In the genomic region with DNA sequence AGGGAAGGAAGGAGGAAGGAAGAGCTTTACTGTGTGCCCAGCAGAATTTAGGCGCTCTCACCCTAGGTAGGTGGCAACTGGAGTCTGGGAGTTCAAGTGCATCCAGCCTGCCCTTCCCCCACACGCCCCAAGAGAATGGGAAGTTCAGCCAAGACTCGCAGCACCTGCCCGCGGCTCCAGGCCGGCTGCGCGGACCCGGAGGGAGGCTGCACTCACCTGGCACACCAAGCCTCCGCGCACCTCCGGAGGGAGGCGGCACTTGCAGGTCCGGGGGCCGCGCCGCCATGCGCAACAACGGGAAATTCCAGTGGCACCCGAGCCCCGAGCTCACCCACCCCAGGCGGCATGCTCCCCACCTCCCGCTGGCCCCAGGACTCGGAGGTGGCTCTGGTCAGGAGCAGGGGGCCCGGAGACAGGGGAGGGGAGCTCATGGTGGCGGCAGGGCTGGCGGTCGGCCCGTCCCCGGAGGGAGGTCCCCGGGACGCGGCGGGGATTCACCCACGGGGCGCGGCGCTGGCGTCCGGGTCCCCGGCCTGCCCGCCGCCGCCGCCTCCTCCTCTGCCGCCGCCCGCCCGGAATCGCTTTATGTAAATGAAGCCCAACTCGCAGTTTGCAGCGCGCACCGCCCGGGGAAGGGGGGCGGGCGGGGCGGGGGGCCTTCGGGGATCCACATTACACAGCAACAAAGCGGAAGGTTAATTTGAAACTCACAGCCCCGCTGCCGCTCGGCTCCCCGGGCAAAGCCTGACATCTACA, we compare ENCODE assay signal across 1 cellular context.
TF ChIP-seq lines count a peak whose summit lies in the region.

A gene with protein sequence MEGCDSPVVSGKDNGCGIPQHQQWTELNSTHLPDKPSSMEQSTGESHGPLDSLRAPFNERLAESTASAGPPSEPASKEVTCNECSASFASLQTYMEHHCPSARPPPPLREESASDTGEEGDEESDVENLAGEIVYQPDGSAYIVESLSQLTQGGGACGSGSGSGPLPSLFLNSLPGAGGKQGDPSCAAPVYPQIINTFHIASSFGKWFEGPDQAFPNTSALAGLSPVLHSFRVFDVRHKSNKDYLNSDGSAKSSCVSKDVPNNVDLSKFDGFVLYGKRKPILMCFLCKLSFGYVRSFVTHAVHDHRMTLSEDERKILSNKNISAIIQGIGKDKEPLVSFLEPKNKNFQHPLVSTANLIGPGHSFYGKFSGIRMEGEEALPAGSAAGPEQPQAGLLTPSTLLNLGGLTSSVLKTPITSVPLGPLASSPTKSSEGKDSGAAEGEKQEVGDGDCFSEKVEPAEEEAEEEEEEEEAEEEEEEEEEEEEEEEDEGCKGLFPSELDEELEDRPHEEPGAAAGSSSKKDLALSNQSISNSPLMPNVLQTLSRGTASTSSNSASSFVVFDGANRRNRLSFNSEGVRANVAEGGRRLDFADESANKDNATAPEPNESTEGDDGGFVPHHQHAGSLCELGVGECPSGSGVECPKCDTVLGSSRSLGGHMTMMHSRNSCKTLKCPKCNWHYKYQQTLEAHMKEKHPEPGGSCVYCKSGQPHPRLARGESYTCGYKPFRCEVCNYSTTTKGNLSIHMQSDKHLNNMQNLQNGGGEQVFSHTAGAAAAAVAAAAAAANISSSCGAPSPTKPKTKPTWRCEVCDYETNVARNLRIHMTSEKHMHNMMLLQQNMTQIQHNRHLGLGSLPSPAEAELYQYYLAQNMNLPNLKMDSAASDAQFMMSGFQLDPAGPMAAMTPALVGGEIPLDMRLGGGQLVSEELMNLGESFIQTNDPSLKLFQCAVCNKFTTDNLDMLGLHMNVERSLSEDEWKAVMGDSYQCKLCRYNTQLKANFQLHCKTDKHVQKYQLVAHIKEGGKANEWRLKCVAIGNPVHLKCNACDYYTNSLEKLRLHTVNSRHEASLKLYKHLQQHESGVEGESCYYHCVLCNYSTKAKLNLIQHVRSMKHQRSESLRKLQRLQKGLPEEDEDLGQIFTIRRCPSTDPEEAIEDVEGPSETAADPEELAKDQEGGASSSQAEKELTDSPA (N-terminal part only) (minus strand): TSS at position 593 of the 756 bp plus-strand sequence. CDS start 87,983 bp downstream, outside the sequence.

TF ChIP-seq in HepG2, 621 proteins besides CTCF, POLR2A, EP300 and RAD21 (continued from another document and continues in another):
- TF ChIP-seq, protein P1, sequence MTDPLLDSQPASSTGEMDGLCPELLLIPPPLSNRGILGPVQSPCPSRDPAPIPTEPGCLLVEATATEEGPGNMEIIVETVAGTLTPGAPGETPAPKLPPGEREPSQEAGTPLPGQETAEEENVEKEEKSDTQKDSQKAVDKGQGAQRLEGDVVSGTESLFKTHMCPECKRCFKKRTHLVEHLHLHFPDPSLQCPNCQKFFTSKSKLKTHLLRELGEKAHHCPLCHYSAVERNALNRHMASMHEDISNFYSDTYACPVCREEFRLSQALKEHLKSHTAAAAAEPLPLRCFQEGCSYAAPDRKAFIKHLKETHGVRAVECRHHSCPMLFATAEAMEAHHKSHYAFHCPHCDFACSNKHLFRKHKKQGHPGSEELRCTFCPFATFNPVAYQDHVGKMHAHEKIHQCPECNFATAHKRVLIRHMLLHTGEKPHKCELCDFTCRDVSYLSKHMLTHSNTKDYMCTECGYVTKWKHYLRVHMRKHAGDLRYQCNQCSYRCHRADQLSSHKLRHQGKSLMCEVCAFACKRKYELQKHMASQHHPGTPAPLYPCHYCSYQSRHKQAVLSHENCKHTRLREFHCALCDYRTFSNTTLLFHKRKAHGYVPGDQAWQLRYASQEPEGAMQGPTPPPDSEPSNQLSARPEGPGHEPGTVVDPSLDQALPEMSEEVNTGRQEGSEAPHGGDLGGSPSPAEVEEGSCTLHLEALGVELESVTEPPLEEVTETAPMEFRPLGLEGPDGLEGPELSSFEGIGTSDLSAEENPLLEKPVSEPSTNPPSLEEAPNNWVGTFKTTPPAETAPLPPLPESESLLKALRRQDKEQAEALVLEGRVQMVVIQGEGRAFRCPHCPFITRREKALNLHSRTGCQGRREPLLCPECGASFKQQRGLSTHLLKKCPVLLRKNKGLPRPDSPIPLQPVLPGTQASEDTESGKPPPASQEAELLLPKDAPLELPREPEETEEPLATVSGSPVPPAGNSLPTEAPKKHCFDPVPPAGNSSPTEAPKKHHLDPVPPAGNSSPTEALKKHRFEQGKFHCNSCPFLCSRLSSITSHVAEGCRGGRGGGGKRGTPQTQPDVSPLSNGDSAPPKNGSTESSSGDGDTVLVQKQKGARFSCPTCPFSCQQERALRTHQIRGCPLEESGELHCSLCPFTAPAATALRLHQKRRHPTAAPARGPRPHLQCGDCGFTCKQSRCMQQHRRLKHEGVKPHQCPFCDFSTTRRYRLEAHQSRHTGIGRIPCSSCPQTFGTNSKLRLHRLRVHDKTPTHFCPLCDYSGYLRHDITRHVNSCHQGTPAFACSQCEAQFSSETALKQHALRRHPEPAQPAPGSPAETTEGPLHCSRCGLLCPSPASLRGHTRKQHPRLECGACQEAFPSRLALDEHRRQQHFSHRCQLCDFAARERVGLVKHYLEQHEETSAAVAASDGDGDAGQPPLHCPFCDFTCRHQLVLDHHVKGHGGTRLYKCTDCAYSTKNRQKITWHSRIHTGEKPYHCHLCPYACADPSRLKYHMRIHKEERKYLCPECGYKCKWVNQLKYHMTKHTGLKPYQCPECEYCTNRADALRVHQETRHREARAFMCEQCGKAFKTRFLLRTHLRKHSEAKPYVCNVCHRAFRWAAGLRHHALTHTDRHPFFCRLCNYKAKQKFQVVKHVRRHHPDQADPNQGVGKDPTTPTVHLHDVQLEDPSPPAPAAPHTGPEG (CRISPR knock-in tag; IDR thresholded peaks at IDR 0.05), result no peak; the same call in 1 of the 2 replicates
- TF ChIP-seq, protein P2, sequence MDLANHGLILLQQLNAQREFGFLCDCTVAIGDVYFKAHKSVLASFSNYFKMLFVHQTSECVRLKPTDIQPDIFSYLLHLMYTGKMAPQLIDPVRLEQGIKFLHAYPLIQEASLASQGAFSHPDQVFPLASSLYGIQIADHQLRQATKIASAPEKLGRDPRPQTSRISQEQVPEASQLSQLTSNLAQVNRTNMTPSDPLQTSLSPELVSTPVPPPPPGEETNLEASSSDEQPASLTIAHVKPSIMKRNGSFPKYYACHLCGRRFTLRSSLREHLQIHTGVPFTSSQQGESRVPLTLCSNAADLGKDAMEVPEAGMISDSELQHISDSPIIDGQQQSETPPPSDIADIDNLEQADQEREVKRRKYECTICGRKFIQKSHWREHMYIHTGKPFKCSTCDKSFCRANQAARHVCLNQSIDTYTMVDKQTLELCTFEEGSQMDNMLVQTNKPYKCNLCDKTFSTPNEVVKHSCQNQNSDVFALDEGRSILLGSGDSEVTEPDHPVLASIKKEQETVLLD (CRISPR knock-in tag; IDR thresholded peaks at IDR 0.05; ENCODE audit: low read depth), result peak; percentile 5; the same call in 1 of the 2 replicates
- TF ChIP-seq FOSL2 (CRISPR knock-in tag; IDR thresholded peaks at IDR 0.05) (peak; percentile 17; the same call in 1 of the 2 replicates), ZNF772 (CRISPR knock-in tag; IDR thresholded peaks at IDR 0.05) (peak; percentile 31; the same call in 1 of the 2 replicates), TOE1 (CRISPR knock-in tag; IDR thresholded peaks at IDR 0.05) (no peak), HMGA1 (CRISPR knock-in tag; conservative IDR thresholded peaks at IDR 0.05) (no peak), HOXD1 (CRISPR knock-in tag; IDR thresholded peaks at IDR 0.05) (no peak), RELA (CRISPR knock-in tag; IDR thresholded peaks at IDR 0.05) (peak; percentile 17; the same call in 1 of the 2 replicates), ZNF446 (CRISPR knock-in tag; IDR thresholded peaks at IDR 0.05) (no peak), STAG1 (CRISPR knock-in tag; IDR thresholded peaks at IDR 0.05) (peak; percentile 35), KDM2A (CRISPR knock-in tag; IDR thresholded peaks at IDR 0.05; ENCODE audit: borderline replicate concordance, low read depth) (peak; percentile 62), CEBPB (IDR thresholded peaks at IDR 0.05; ENCODE audit: borderline replicate concordance, low read depth, low read length) (no peak), MAFG (CRISPR knock-in tag; IDR thresholded peaks at IDR 0.05) (no peak), SP140L (CRISPR knock-in tag; IDR thresholded peaks at IDR 0.05; ENCODE audit: borderline replicate concordance) (no peak), GATA4 (IDR thresholded peaks at IDR 0.05; ENCODE audit: borderline replicate concordance, low read depth) (no peak), ZNF598 (CRISPR knock-in tag; IDR thresholded peaks at IDR 0.05; ENCODE audit: borderline replicate concordance) (no peak), ZNF781 (CRISPR knock-in tag; IDR thresholded peaks at IDR 0.05; ENCODE audit: borderline replicate concordance, not compliant biosample characterization) (no peak), ZNF3 (CRISPR knock-in tag; IDR thresholded peaks at IDR 0.05) (no peak; the same call in 1 of the 2 replicates), ONECUT2 (CRISPR knock-in tag; IDR thresholded peaks at IDR 0.05) (0 out of 2 replicates have a peak, but pooled peaks have one; percentile 18), ZNF724P (CRISPR knock-in tag; IDR thresholded peaks at IDR 0.05; ENCODE audit: borderline replicate concordance) (no peak), MEF2D (CRISPR knock-in tag; IDR thresholded peaks at IDR 0.05) (no peak), ZFP1 (CRISPR knock-in tag; IDR thresholded peaks at IDR 0.05) (0 out of 2 replicates have a peak, but pooled peaks have one; percentile 25), TOPORS (CRISPR knock-in tag; IDR thresholded peaks at IDR 0.05) (no peak), ZNF33A (CRISPR knock-in tag; IDR thresholded peaks at IDR 0.05; ENCODE audit: borderline replicate concordance) (no peak), ZNF451 (CRISPR knock-in tag; IDR thresholded peaks at IDR 0.05) (peak; percentile 48; the same call in 1 of the 2 replicates), EZH2 (conservative IDR thresholded peaks at IDR 0.05; ENCODE audit: low read depth, low read length) (no peak), RFXANK (CRISPR knock-in tag; IDR thresholded peaks at IDR 0.05) (no peak)
- TF ChIP-seq, protein P3, sequence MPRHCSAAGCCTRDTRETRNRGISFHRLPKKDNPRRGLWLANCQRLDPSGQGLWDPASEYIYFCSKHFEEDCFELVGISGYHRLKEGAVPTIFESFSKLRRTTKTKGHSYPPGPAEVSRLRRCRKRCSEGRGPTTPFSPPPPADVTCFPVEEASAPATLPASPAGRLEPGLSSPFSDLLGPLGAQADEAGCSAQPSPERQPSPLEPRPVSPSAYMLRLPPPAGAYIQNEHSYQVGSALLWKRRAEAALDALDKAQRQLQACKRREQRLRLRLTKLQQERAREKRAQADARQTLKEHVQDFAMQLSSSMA (CRISPR knock-in tag; IDR thresholded peaks at IDR 0.05), result no peak
- TF ChIP-seq, protein P4, sequence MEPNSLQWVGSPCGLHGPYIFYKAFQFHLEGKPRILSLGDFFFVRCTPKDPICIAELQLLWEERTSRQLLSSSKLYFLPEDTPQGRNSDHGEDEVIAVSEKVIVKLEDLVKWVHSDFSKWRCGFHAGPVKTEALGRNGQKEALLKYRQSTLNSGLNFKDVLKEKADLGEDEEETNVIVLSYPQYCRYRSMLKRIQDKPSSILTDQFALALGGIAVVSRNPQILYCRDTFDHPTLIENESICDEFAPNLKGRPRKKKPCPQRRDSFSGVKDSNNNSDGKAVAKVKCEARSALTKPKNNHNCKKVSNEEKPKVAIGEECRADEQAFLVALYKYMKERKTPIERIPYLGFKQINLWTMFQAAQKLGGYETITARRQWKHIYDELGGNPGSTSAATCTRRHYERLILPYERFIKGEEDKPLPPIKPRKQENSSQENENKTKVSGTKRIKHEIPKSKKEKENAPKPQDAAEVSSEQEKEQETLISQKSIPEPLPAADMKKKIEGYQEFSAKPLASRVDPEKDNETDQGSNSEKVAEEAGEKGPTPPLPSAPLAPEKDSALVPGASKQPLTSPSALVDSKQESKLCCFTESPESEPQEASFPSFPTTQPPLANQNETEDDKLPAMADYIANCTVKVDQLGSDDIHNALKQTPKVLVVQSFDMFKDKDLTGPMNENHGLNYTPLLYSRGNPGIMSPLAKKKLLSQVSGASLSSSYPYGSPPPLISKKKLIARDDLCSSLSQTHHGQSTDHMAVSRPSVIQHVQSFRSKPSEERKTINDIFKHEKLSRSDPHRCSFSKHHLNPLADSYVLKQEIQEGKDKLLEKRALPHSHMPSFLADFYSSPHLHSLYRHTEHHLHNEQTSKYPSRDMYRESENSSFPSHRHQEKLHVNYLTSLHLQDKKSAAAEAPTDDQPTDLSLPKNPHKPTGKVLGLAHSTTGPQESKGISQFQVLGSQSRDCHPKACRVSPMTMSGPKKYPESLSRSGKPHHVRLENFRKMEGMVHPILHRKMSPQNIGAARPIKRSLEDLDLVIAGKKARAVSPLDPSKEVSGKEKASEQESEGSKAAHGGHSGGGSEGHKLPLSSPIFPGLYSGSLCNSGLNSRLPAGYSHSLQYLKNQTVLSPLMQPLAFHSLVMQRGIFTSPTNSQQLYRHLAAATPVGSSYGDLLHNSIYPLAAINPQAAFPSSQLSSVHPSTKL (CRISPR knock-in tag; IDR thresholded peaks at IDR 0.05), result peak; percentile 67
- TF ChIP-seq, protein P5, sequence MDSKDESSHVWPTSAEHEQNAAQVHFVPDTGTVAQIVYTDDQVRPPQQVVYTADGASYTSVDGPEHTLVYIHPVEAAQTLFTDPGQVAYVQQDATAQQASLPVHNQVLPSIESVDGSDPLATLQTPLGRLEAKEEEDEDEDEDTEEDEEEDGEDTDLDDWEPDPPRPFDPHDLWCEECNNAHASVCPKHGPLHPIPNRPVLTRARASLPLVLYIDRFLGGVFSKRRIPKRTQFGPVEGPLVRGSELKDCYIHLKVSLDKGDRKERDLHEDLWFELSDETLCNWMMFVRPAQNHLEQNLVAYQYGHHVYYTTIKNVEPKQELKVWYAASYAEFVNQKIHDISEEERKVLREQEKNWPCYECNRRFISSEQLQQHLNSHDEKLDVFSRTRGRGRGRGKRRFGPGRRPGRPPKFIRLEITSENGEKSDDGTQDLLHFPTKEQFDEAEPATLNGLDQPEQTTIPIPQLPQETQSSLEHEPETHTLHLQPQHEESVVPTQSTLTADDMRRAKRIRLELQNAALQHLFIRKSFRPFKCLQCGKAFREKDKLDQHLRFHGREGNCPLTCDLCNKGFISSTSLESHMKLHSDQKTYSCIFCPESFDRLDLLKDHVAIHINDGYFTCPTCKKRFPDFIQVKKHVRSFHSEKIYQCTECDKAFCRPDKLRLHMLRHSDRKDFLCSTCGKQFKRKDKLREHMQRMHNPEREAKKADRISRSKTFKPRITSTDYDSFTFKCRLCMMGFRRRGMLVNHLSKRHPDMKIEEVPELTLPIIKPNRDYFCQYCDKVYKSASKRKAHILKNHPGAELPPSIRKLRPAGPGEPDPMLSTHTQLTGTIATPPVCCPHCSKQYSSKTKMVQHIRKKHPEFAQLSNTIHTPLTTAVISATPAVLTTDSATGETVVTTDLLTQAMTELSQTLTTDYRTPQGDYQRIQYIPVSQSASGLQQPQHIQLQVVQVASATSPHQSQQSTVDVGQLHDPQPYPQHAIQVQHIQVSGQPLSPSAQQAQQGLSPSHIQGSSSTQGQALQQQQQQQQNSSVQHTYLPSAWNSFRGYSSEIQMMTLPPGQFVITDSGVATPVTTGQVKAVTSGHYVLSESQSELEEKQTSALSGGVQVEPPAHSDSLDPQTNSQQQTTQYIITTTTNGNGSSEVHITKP (CRISPR knock-in tag; IDR thresholded peaks at IDR 0.05; ENCODE audit: low read depth), result no peak
- TF ChIP-seq, protein P6, sequence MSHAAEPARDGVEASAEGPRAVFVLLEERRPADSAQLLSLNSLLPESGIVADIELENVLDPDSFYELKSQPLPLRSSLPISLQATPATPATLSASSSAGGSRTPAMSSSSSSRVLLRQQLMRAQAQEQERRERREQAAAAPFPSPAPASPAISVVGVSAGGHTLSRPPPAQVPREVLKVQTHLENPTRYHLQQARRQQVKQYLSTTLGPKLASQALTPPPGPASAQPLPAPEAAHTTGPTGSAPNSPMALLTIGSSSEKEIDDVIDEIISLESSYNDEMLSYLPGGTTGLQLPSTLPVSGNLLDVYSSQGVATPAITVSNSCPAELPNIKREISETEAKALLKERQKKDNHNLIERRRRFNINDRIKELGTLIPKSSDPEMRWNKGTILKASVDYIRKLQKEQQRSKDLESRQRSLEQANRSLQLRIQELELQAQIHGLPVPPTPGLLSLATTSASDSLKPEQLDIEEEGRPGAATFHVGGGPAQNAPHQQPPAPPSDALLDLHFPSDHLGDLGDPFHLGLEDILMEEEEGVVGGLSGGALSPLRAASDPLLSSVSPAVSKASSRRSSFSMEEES (CRISPR knock-in tag; IDR thresholded peaks at IDR 0.05), result no peak
